ENCODE assay signal across 29 cellular contexts in the genomic region with DNA sequence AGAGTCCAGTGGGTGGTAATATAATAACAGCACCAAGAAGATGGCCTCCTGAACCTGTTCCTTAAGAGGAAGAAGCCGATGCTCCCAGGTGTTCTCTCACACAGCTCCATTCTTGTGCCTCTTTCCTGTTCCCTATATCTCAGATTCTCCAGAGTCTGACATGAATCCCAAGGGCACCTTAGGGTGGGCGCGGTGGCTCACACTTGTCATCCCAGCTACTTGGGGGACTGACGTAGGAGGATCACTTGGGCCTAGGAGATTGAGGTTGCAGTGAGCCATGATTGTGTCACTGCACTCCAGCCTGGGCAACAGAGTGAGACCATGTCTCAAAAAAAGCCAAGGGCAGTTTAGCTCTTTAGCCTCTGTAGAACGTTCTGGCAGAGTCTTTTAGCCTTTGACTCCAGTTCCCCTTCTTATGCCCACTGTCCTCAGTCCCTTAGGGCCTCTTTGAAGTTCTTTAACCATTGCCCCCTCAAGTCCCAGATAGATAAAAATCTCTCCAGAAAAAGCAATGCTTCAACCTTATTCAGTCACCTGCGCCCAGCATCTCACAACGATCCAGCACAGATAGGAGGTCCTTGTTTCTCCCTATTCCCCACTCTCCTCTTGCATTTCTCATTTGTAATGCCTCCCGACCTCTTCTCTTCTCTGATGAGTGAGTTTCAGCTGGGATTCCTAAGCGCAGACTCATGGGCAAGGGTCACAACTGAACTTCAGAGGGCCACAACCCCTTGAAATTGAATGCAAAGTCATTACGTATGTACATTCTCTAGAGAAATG. TPM values are rescaled to one million over a fixed set of nuclear protein-coding genes. Genes with fewer than 3 reads are reported as not detected.
"Had no signal": no experiment of that assay in that cellular context is flagged by ENCODE, and none has a peak within 500 bp of the region (broad histone marks: within the 10 kb centered on the region; RNA-seq: fewer than 3 reads in every experiment).

No MANE protein-coding gene starts in this region.

- H3K27ac ChIP-seq: ascending aorta, cardiac muscle cell, SJCRH30, SK-N-MC had no signal

- H3K4me3 ChIP-seq: ascending aorta, cardiac muscle cell, MG63, SJCRH30, SK-N-MC had no signal

- H3K9me3 ChIP-seq: ascending aorta, MG63, SJCRH30 had no signal

- H3K4me3 Mint-ChIP-seq: activated CD4-positive, alpha-beta memory T cell treated with anti-CD3 and anti-CD28 coated beads for 36 hours; activated CD4-positive, alpha-beta T cell treated with anti-CD3 and anti-CD28 coated beads, Interleukin-2, amount 10 ng/mL, durations not matched to agents 7 days and 5 days; activated naive CD4-positive, alpha-beta T cell treated with anti-CD3 and anti-CD28 coated beads, Interleukin-2, amount 10 ng/mL, durations not matched to agents 7 days and 5 days; activated naive CD8-positive, alpha-beta T cell treated with anti-CD3 and anti-CD28 coated beads, Interleukin-2, amount 10 ng/mL, durations not matched to agents 7 days and 5 days; activated T-cell treated with anti-CD3 and anti-CD28 coated beads, Interleukin-2, amount 50 U/mL, for 4 hours had no signal

- ATAC-seq: activated T-cell treated with anti-CD3 and anti-CD28 coated beads, Interleukin-2, amount 50 U/mL, for 4 hours; Panc1 had no signal

- H3K27ac Mint-ChIP-seq: activated CD4-positive, alpha-beta memory T cell treated with anti-CD3 and anti-CD28 coated beads for 36 hours; activated CD4-positive, alpha-beta T cell treated with anti-CD3 and anti-CD28 coated beads, Interleukin-2, amount 10 ng/mL, durations not matched to agents 7 days and 5 days; activated naive CD4-positive, alpha-beta T cell treated with anti-CD3 and anti-CD28 coated beads, Interleukin-2, amount 10 ng/mL, durations not matched to agents 7 days and 5 days; activated naive CD8-positive, alpha-beta T cell treated with anti-CD3 and anti-CD28 coated beads, Interleukin-2, amount 10 ng/mL, durations not matched to agents 7 days and 5 days had no signal

- H3K9me3 Mint-ChIP-seq: activated CD4-positive, alpha-beta memory T cell treated with anti-CD3 and anti-CD28 coated beads for 36 hours; activated CD4-positive, alpha-beta T cell treated with anti-CD3 and anti-CD28 coated beads, Interleukin-2, amount 10 ng/mL, durations not matched to agents 7 days and 5 days; activated naive CD4-positive, alpha-beta T cell treated with anti-CD3 and anti-CD28 coated beads, Interleukin-2, amount 10 ng/mL, durations not matched to agents 7 days and 5 days; activated naive CD8-positive, alpha-beta T cell treated with anti-CD3 and anti-CD28 coated beads, Interleukin-2, amount 10 ng/mL, durations not matched to agents 7 days and 5 days; activated T-cell treated with anti-CD3 and anti-CD28 coated beads, Interleukin-2, amount 50 U/mL, for 4 hours had no signal

- DNase-seq: activated CD4-positive, alpha-beta memory T cell treated with anti-CD3 and anti-CD28 coated beads for 36 hours; activated CD4-positive, alpha-beta T cell treated with anti-CD3 and anti-CD28 coated beads, Interleukin-2, amount 10 ng/mL, durations not matched to agents 7 days and 5 days; activated CD8-positive, alpha-beta memory T cell treated with anti-CD3 and anti-CD28 coated beads, Interleukin-2, amount 50 U/mL, for 4 hours; activated effector memory CD4-positive, alpha-beta T cell treated with Interleukin-2 at 50 U/mL for 16 hours; activated naive CD4-positive, alpha-beta T cell treated with anti-CD3 and anti-CD28 coated beads, Interleukin-2, amount 10 ng/mL, durations not matched to agents 7 days and 5 days; activated naive CD8-positive, alpha-beta T cell treated with anti-CD3 and anti-CD28 coated beads, Interleukin-2, amount 10 ng/mL, durations not matched to agents 7 days and 5 days; activated T-cell treated with anti-CD3 and anti-CD28 coated beads for 4 hours; activated T-cell treated with anti-CD3 and anti-CD28 coated beads, Interleukin-2, amount 50 U/mL, for 4 hours; amygdala; MG63; NCI-H1048; NCI-H1105 treated with DMSO at 0.1 percent for 48 hours; NCI-H1436 treated with DMSO at 0.1 percent for 48 hours; NCI-H1694 treated with DMSO at 0.1 percent for 48 hours; NCI-H2029; NCI-H345; NCI-H524 treated with DMSO at 0.1 percent for 48 hours; SHP77; SJCRH30; T1000 had no signal

- H3K27me3 ChIP-seq: ascending aorta had no signal

- H3K36me3 Mint-ChIP-seq: activated CD4-positive, alpha-beta memory T cell treated with anti-CD3 and anti-CD28 coated beads for 36 hours; activated naive CD4-positive, alpha-beta T cell treated with anti-CD3 and anti-CD28 coated beads, Interleukin-2, amount 10 ng/mL, durations not matched to agents 7 days and 5 days; activated naive CD8-positive, alpha-beta T cell treated with anti-CD3 and anti-CD28 coated beads, Interleukin-2, amount 10 ng/mL, durations not matched to agents 7 days and 5 days had no signal

- H3K36me3 ChIP-seq: ascending aorta, cardiac muscle cell, MG63, SJCRH30 had no signal

RNA-seq across cellular contexts. Expression of a gene that starts 4.7 kb away (rescaled TPM):
- total RNA-seq: T-helper 2 cell treated with Interferon-gamma antibody and Interleukin-4, amounts not matched to agents 100 ng/mL and 5 ng/mL, for 36 hours had no signal
- polyA plus RNA-seq: cardiac muscle cell had no signal

RNA-seq across cellular contexts. Expression of a gene that starts 15.0 kb away (rescaled TPM):
- total RNA-seq: activated CD4-positive, alpha-beta memory T cell treated with anti-CD3 and anti-CD28 coated beads for 36 hours; activated CD4-positive, alpha-beta T cell treated with anti-CD3 and anti-CD28 coated beads, Interleukin-2, amount 10 ng/mL, durations not matched to agents 7 days and 5 days; activated naive CD8-positive, alpha-beta T cell treated with anti-CD3 and anti-CD28 coated beads, Interleukin-2, amount 10 ng/mL, durations not matched to agents 7 days and 5 days; activated T-cell treated with anti-CD3 and anti-CD28 coated beads, Interleukin-2, amount 50 U/mL, for 4 hours; ascending aorta; cardiac muscle cell; NCI-H460; RPMI7951; SJCRH30; T-helper 1 cell treated with Interleukin-12 subunit alpha and Interleukin-12 subunit beta and Interleukin-4 antibody, amounts not matched to agents 30 ng/mL and 1 ng/mL, for 36 hours; T-helper 2 cell treated with Interferon-gamma antibody and Interleukin-4, amounts not matched to agents 100 ng/mL and 5 ng/mL, for 36 hours had no signal
- polyA plus RNA-seq: adipose tissue, cardiac muscle cell had no signal
